16 cellular contexts compared by ENCODE assay signal in genomic region chr15:55738715-55739114, GRCh38. TPM values are rescaled to one million over a fixed set of nuclear protein-coding genes. Genes with fewer than 3 reads are reported as not detected.
"Had no signal": no experiment of that assay in that cellular context is flagged by ENCODE, and none has a peak within 500 bp of the region (broad histone marks: within the 10 kb centered on the region; RNA-seq: fewer than 3 reads in every experiment).

No MANE protein-coding gene starts in this region.

- H3K27ac ChIP-seq: dorsolateral prefrontal cortex, esophagus muscularis mucosa, neutrophil, right atrium auricular region, skin epidermis had no signal

- H3K27me3 ChIP-seq: right atrium auricular region had no signal

- H3K9me3 Mint-ChIP-seq: activated B cell treated with CpG ODN at 0.5 μM for 24 hours; activated CD8-positive, alpha-beta T cell treated with anti-CD3 and anti-CD28 coated beads for 36 hours; activated T-cell treated with anti-CD3 and anti-CD28 coated beads, Interleukin-2, amount 50 U/mL, for 4 hours; stimulated activated naive CD8-positive, alpha-beta T cell treated with anti-CD3 and anti-CD28 coated beads, Interleukin-15, Interleukin-2, amounts not matched to agents 100 ng/mL and 50 ng/mL, for 24 hours had no signal

- H3K27ac Mint-ChIP-seq: activated B cell treated with CpG ODN at 0.5 μM for 24 hours; activated CD8-positive, alpha-beta T cell treated with anti-CD3 and anti-CD28 coated beads for 36 hours; stimulated activated naive CD8-positive, alpha-beta T cell treated with anti-CD3 and anti-CD28 coated beads, Interleukin-15, Interleukin-2, amounts not matched to agents 100 ng/mL and 50 ng/mL, for 24 hours had no signal

- H3K4me3 Mint-ChIP-seq: activated B cell treated with CpG ODN at 0.5 μM for 24 hours; activated CD8-positive, alpha-beta T cell treated with anti-CD3 and anti-CD28 coated beads for 36 hours; activated T-cell treated with anti-CD3 and anti-CD28 coated beads, Interleukin-2, amount 50 U/mL, for 4 hours; stimulated activated naive CD8-positive, alpha-beta T cell treated with anti-CD3 and anti-CD28 coated beads, Interleukin-15, Interleukin-2, amounts not matched to agents 100 ng/mL and 50 ng/mL, for 24 hours had no signal

- H3K36me3 ChIP-seq: esophagus muscularis mucosa, neutrophil, right atrium auricular region had no signal

- H3K4me3 ChIP-seq: dorsolateral prefrontal cortex, esophagus muscularis mucosa, right atrium auricular region, skin epidermis had no signal

- H3K9me3 ChIP-seq: esophagus muscularis mucosa, neutrophil, right atrium auricular region had no signal

- ATAC-seq: activated CD8-positive, alpha-beta T cell treated with anti-CD3 and anti-CD28 coated beads for 36 hours; activated T-cell treated with anti-CD3 and anti-CD28 coated beads, Interleukin-2, amount 50 U/mL, for 4 hours; left ventricle myocardium superior had no signal

- H3K4me1 ChIP-seq: right atrium auricular region had no signal

- DNase-seq: activated B cell treated with CpG ODN at 0.5 μM for 24 hours; activated CD4-positive, alpha-beta T cell treated with anti-CD3 and anti-CD28 coated beads for 48 hours; activated CD8-positive, alpha-beta T cell treated with anti-CD3 and anti-CD28 coated beads for 36 hours; activated effector memory CD4-positive, alpha-beta T cell treated with Interleukin-2 at 50 U/mL for 16 hours; activated naive CD4-positive, alpha-beta T cell treated with anti-CD3 and anti-CD28 coated beads, Interleukin-2, amount 50 U/mL, for 16 hours; activated T-cell treated with anti-CD3 and anti-CD28 coated beads, Interleukin-2, amount 50 U/mL, for 4 hours; dorsolateral prefrontal cortex; hippocampal formation; left ventricle myocardium superior had no signal

RNA-seq across cellular contexts. Expression of gene PRTG, which starts 4.2 kb away (rescaled TPM):
- total RNA-seq: activated B cell treated with CpG ODN at 0.5 μM for 24 hours; activated CD8-positive, alpha-beta T cell treated with anti-CD3 and anti-CD28 coated beads for 36 hours; activated T-cell treated with anti-CD3 and anti-CD28 coated beads, Interleukin-2, amount 50 U/mL, for 4 hours; T-helper 2 cell treated with Interferon-gamma antibody and Interleukin-4, amounts not matched to agents 100 ng/mL and 5 ng/mL, for 36 hours had no signal
- polyA plus RNA-seq: keratinocyte had no signal
